In genomic region chr12:109695961-109696461, GRCh38 we compare ENCODE assay signal across 19 cellular contexts. TPM values are rescaled to one million over a fixed set of nuclear protein-coding genes. Genes with fewer than 3 reads are reported as not detected.
A peak's percentile ranks its signal among the peaks of the same experiment; 100 is the strongest.
DNase-seq lines count a peak whose midpoint lies in the region; ATAC-seq, FAIRE-seq and TF ChIP-seq lines count a peak whose summit lies in the region.
"Had no signal": no experiment of that assay in that cellular context is flagged by ENCODE, and none has a peak within 500 bp of the region (broad histone marks: within the 10 kb centered on the region; RNA-seq: fewer than 3 reads in every experiment).

No MANE protein-coding gene starts in this region.

- ATAC-seq in HG03135 (IDR thresholded peaks at IDR 0.05; ENCODE audit: unreplicated experiment) = no peak

- H4K20me1 ChIP-seq in Loucy (ENCODE audit: insufficient read depth, low read length, poor library complexity, severe bottlenecking) = no peaks in the 10 kb centered on the region

- no peak overlapping the region for H3K9ac ChIP-seq in Loucy (ENCODE audit: low read depth, low read length, poor library complexity, severe bottlenecking)

- peaks cover 9% of the 10 kb centered on the region for H3K4me1 ChIP-seq in Loucy (ENCODE audit: insufficient read depth, low read length, poor library complexity, severe bottlenecking)
- H3K4me1 ChIP-seq in prostate gland (replicated peaks) = peaks cover 2% of the 10 kb centered on the region
- H3K4me1 ChIP-seq in Peyer's patch = peaks cover 0 to 8% (median 0%) of the 10 kb centered on the region in 4 donors

- H3F3A ChIP-seq in Loucy (ENCODE audit: low read depth) = no peaks in the 10 kb centered on the region

- no peaks in the 10 kb centered on the region for H3K9me3 ChIP-seq in Loucy (ENCODE audit: insufficient read depth, low read depth, low read length)
- no peaks in the 10 kb centered on the region for H3K9me3 ChIP-seq in prostate gland
- H3K9me3 ChIP-seq in Peyer's patch = no peaks in the 10 kb centered on the region
- H3K9me3 ChIP-seq: neutrophil had no signal

- FAIRE-seq in GM19239 (lab: Jason Lieb, UNC) = no peak
- FAIRE-seq: RCC 7860, small intestine had no signal

- H3K4me3 ChIP-seq in Loucy (ENCODE audit: low read length, poor library complexity, severe bottlenecking) (no peak overlapping the region), prostate gland (no peak overlapping the region), Peyer's patch (no peak overlapping the region)

- H3K27ac ChIP-seq in prostate gland = peak overlapping the region; percentile 42 to 63
- H3K27ac ChIP-seq in Peyer's patch = peak overlapping the region in 2 of 4 donors; percentile 31 to 35
- H3K27ac ChIP-seq: neutrophil had no signal

- intact Hi-C loops in prostate gland (cut with DNase I) = no loop called here

- no peaks in the 10 kb centered on the region for H3K9me2 ChIP-seq in Loucy (replicated peaks; ENCODE audit: low read depth, low read length)

- 16% methylated on average over 6 of the region's 6 CpGs for WGBS in prostate gland

- H3K27me3 ChIP-seq in Loucy (ENCODE audit: insufficient read depth, low read length, poor library complexity, severe bottlenecking) (peaks cover 17% of the 10 kb centered on the region), prostate gland (replicated peaks; ENCODE audit: insufficient read depth) (no peaks in the 10 kb centered on the region), Peyer's patch (no peaks in the 10 kb centered on the region)

- H3K79me2 ChIP-seq in Loucy (ENCODE audit: insufficient read depth, low read length) = no peaks in the 10 kb centered on the region

- H2AFZ ChIP-seq in Loucy (ENCODE audit: low read length) = no peak overlapping the region

- peak overlapping the region; percentile 33 for H3K4me2 ChIP-seq in Loucy (ENCODE audit: low read depth, low read length, poor library complexity, severe bottlenecking)

- DNase-seq in DMS 273 treated with DMSO at 0.1 percent for 48 hours (lab: John Stamatoyannopoulos, UW) (peak; percentile 45), erythroblast (lab: John Stamatoyannopoulos, UW) (peak; percentile 48 to 54), prostate gland (ENCODE audit: low spot score) (peak; percentile 26), Peyer's patch (no peak), GM19239 (ENCODE audit: insufficient read length, low spot score) (no peak)
- no peak for DNase-seq in stimulated activated CD4-positive, alpha-beta T cell treated with anti-CD3 and anti-CD28 coated beads, Interleukin-4, amount 100 ng/mL, for 24 hours
- DNase-seq: activated naive CD4-positive, alpha-beta T cell treated with anti-CD3 and anti-CD28 coated beads, Interleukin-2, amount 10 ng/mL, durations not matched to agents 7 days and 5 days; DND-41; effector CD4-positive, alpha-beta T cell; H9; Karpas-422; NCI-H146; NCI-H446; small intestine; stimulated activated naive CD8-positive, alpha-beta T cell treated with anti-CD3 and anti-CD28 coated beads, Interleukin-15, Interleukin-2, amounts not matched to agents 100 U/mL and 50 U/mL, for 24 hours had no signal

- TF ChIP-seq POLR2A in erythroblast (IDR thresholded peaks at IDR 0.05; ENCODE audit: low read length) (no peak), prostate gland (IDR thresholded peaks at IDR 0.05) (no peak), Peyer's patch (IDR thresholded peaks at IDR 0.05) (no peak)

- TF ChIP-seq CTCF in Loucy (conservative IDR thresholded peaks at IDR 0.05; ENCODE audit: low read length) = no peak
- no peak for TF ChIP-seq CTCF in prostate gland (IDR thresholded peaks at IDR 0.05)
- TF ChIP-seq CTCF in Peyer's patch (IDR thresholded peaks at IDR 0.05) = no peak

- no peaks in the 10 kb centered on the region for H3K36me3 ChIP-seq in Loucy (ENCODE audit: insufficient read depth, low read length)
- H3K36me3 ChIP-seq in prostate gland = no peaks in the 10 kb centered on the region
- no peaks in the 10 kb centered on the region for H3K36me3 ChIP-seq in Peyer's patch
- H3K36me3 ChIP-seq: neutrophil had no signal

RNA-seq across cellular contexts. Expression of gene FAM222A, which starts 17.6 kb away (rescaled TPM):
- 10 to 100 TPM in 1 of 2 donors, 1 to 10 TPM in 1; 2.0 to 52.3 TPM for total RNA-seq in prostate gland
- total RNA-seq in Peyer's patch = 10 to 100 TPM in 1 of 4 donors, 1 to 10 TPM in 3; 3.9 to 26.1 (median 7.0) TPM

Comparison
In these comparisons a context has a peak if more than half of its experiments do, and no peak if none do; other contexts are left out.
1. DNase-seq: peak in DMS 273 treated with DMSO at 0.1 percent for 48 hours (single experiment), erythroblast (2 of 2) and prostate gland (single experiment); none in Peyer's patch (0 of 3), stimulated activated CD4-positive, alpha-beta T cell treated with anti-CD3 and anti-CD28 coated beads, Interleukin-4, amount 100 ng/mL, for 24 hours (single experiment) and GM19239 (single experiment).